ENCODE assay signal across 15 cellular contexts in genomic region chr13:79604752-79605151, GRCh38.
DNase-seq lines count a peak whose midpoint lies in the region; ATAC-seq and TF ChIP-seq lines count a peak whose summit lies in the region.
"Had no signal": no experiment of that assay in that cellular context is flagged by ENCODE, and none has a peak within 500 bp of the region (broad histone marks: within the 10 kb centered on the region; RNA-seq: fewer than 3 reads in every experiment).

No MANE protein-coding gene starts in this region.

- no peaks in the 10 kb centered on the region for H3K36me3 ChIP-seq in RWPE2 (ENCODE audit: low read depth)

- H3K4me1 ChIP-seq in RWPE2 (ENCODE audit: insufficient read depth, poor library complexity, severe bottlenecking), result peaks cover 10% of the 10 kb centered on the region

- H3K27ac ChIP-seq in HL-60 (replicated peaks), result peak overlapping the region; percentile 34
- H3K27ac ChIP-seq in RWPE2 (ENCODE audit: poor library complexity, severe bottlenecking), result peak overlapping the region; percentile 59

- H3K4me3 ChIP-seq in HL-60 (replicated peaks; ENCODE audit: insufficient read depth, low read length) (no peak overlapping the region), RWPE2 (ENCODE audit: severe bottlenecking) (no peak overlapping the region), fibroblast of pulmonary artery (replicated peaks; ENCODE audit: low read depth, low read length) (no peak overlapping the region)

- no peak for TF ChIP-seq CTCF in HL-60 (IDR thresholded peaks at IDR 0.05; ENCODE audit: insufficient read depth, low read length)
- TF ChIP-seq CTCF in RWPE2 (IDR thresholded peaks at IDR 0.05; ENCODE audit: poor library complexity, severe bottlenecking), result no peak
- TF ChIP-seq CTCF in fibroblast of pulmonary artery (IDR thresholded peaks at IDR 0.05; ENCODE audit: low read length, missing control alignments), result no peak

- H3K9me3 ChIP-seq in RWPE2 (ENCODE audit: severe bottlenecking), result no peaks in the 10 kb centered on the region

- DNase-seq in HL-60 (ENCODE audit: low read depth in 1 of 2, low spot score in 1 of 2), result peak in 1 of 2 experiments; percentile 59
- DNase-seq in RWPE2 (ENCODE audit: low spot score), result no peak
- DNase-seq in fibroblast of pulmonary artery (ENCODE audit: low read depth), result peak; percentile 16
- DNase-seq in stimulated activated naive CD4-positive, alpha-beta T cell treated with Interleukin-2 at 50 U/mL for 16 hours (lab: John Stamatoyannopoulos, UW), result no peak
- DNase-seq in NK-92 (lab: John Stamatoyannopoulos, UW; ENCODE audit: unreplicated experiment), result no peak
- DNase-seq in EL, result no peak
- DNase-seq: activated CD8-positive, alpha-beta memory T cell treated with anti-CD3 and anti-CD28 coated beads, Interleukin-2, amount 50 U/mL, for 4 hours; DMS53; H7; NCI-H1436 treated with DMSO at 0.1 percent for 48 hours; NCI-H524 treated with DMSO at 0.1 percent for 48 hours; T-helper 2 cell had no signal

- ATAC-seq in GM18498 (IDR thresholded peaks at IDR 0.05; ENCODE audit: unreplicated experiment) (peak; percentile 71), RWPE2 (ENCODE audit: low read depth) (peak; percentile 76; the same call in 2 of the 3 replicates), HG03135 (IDR thresholded peaks at IDR 0.05; ENCODE audit: unreplicated experiment) (no peak)
- ATAC-seq: stimulated activated effector memory CD8-positive, alpha-beta T cell treated with anti-CD3 and anti-CD28 coated beads, Interleukin-12 subunit alpha, Interleukin-12 subunit beta, amount 100 ng/mL, for 72 hours had no signal

- H3K27me3 ChIP-seq in HL-60 (ENCODE audit: insufficient read depth, poor library complexity, severe bottlenecking), result no peaks in the 10 kb centered on the region
- no peaks in the 10 kb centered on the region for H3K27me3 ChIP-seq in RWPE2 (ENCODE audit: insufficient read depth, poor library complexity, severe bottlenecking)
